8 cellular contexts compared by ENCODE assay signal in genomic region chr14:77098470-77099353, GRCh38. TPM values are rescaled to one million over a fixed set of nuclear protein-coding genes. Genes with fewer than 3 reads are reported as not detected.
A peak's percentile ranks its signal among the peaks of the same experiment; 100 is the strongest.
DNase-seq lines count a peak whose midpoint lies in the region; ATAC-seq, FAIRE-seq and TF ChIP-seq lines count a peak whose summit lies in the region.

No MANE protein-coding gene starts in this region.

- H3K4me3 ChIP-seq in GM12864 (ENCODE audit: low read depth, low read length) (peak overlapping the region; percentile 82), astrocyte (ENCODE audit: insufficient read depth, low read depth, low read length) (peak overlapping the region; percentile 94)

- H3K27ac Mint-ChIP-seq in astrocyte (ENCODE audit: unreplicated experiment) = peak overlapping the region; percentile 83

- no peaks in the 10 kb centered on the region for H3K27me3 ChIP-seq in astrocyte (ENCODE audit: insufficient read depth, low read length)

- H2AFZ ChIP-seq in astrocyte (ENCODE audit: low read depth, low read length) = peak overlapping the region; percentile 99

- peaks cover 22% of the 10 kb centered on the region for H3K4me1 ChIP-seq in astrocyte (ENCODE audit: insufficient read depth, low read length)

- H3K27ac ChIP-seq in astrocyte (ENCODE audit: low read depth, low read length) = peak overlapping the region; percentile 80

- H3K9ac ChIP-seq in astrocyte (ENCODE audit: low read length) = peak overlapping the region; percentile 98

- peaks cover 38% of the 10 kb centered on the region for H3K79me2 ChIP-seq in astrocyte (ENCODE audit: insufficient read depth, low read length)

- no peaks in the 10 kb centered on the region for H3K27me3 Mint-ChIP-seq in astrocyte (ENCODE audit: low read depth, unreplicated experiment)

- H4K20me1 ChIP-seq in astrocyte (ENCODE audit: insufficient read depth, low read length) = no peaks in the 10 kb centered on the region

- FAIRE-seq in astrocyte (lab: Jason Lieb, UNC) = no peak

- no peaks in the 10 kb centered on the region for H3K9me3 Mint-ChIP-seq in astrocyte (ENCODE audit: unreplicated experiment)

- no peaks in the 10 kb centered on the region for H3K9me3 ChIP-seq in astrocyte (ENCODE audit: insufficient read depth, low read depth, low read length)

- H3K4me1 Mint-ChIP-seq in astrocyte (ENCODE audit: low read depth, unreplicated experiment) = peaks cover 16% of the 10 kb centered on the region

- DNase-seq in GM12864 (ENCODE audit: low read depth) = no peak
- DNase-seq in NCI-H69 (lab: John Stamatoyannopoulos, UW) = peak; percentile 67
- no peak for DNase-seq in astrocyte (ENCODE audit: low read depth)
- DNase-seq in hypothalamus (lab: John Stamatoyannopoulos, UW) = peak in 46 of 51 donors; percentile 25 to 86 (median 69)
- DNase-seq in renal cortical epithelial cell (ENCODE audit: low read depth) = peak; percentile 34
- DNase-seq in SIG-M5 (lab: John Stamatoyannopoulos, UW) = no peak

- no peak for ATAC-seq in GM21737 (IDR thresholded peaks at IDR 0.05; ENCODE audit: unreplicated experiment)
- ATAC-seq in GM19395 (IDR thresholded peaks at IDR 0.05; ENCODE audit: unreplicated experiment) = no peak

- TF ChIP-seq CTCF in GM12864 (IDR thresholded peaks at IDR 0.05; ENCODE audit: low read depth, low read length, missing control alignments) (no peak), astrocyte (IDR thresholded peaks at IDR 0.05; ENCODE audit: insufficient read depth, low read depth, low read length) (no peak)

- peak overlapping the region; percentile 86 for H3K4me3 Mint-ChIP-seq in astrocyte (ENCODE audit: unreplicated experiment)

- no peaks in the 10 kb centered on the region for H3K36me3 Mint-ChIP-seq in astrocyte (ENCODE audit: low read depth, unreplicated experiment)

- H3K36me3 ChIP-seq in astrocyte (ENCODE audit: insufficient read depth, low read length) = no peaks in the 10 kb centered on the region

- peak overlapping the region; percentile 97 for H3K4me2 ChIP-seq in astrocyte (ENCODE audit: low read length)

RNA-seq across cellular contexts. Expression of gene CIPC, which starts 0.7 kb away (rescaled TPM):
- total RNA-seq in astrocyte (16.7 and 20.2 TPM in 2 replicates), renal cortical epithelial cell (16.8 and 21.8 TPM in 2 replicates)

RNA-seq across cellular contexts. Expression of gene ZDHHC22, which starts 42.9 kb away (rescaled TPM):
- 0.50 and 0.52 TPM in 2 replicates for total RNA-seq in astrocyte
- not detected in 2 replicates for total RNA-seq in renal cortical epithelial cell

Comparison
In these comparisons a context has a peak if more than half of its experiments do, and no peak if none do; other contexts are left out.
1. DNase-seq: peak in NCI-H69 (single experiment), hypothalamus (46 of 51) and renal cortical epithelial cell (single experiment); none in GM12864 (single experiment), astrocyte (single experiment) and SIG-M5 (single experiment).